Comparison of ENCODE assay signal across 11 cellular contexts in the genomic region with DNA sequence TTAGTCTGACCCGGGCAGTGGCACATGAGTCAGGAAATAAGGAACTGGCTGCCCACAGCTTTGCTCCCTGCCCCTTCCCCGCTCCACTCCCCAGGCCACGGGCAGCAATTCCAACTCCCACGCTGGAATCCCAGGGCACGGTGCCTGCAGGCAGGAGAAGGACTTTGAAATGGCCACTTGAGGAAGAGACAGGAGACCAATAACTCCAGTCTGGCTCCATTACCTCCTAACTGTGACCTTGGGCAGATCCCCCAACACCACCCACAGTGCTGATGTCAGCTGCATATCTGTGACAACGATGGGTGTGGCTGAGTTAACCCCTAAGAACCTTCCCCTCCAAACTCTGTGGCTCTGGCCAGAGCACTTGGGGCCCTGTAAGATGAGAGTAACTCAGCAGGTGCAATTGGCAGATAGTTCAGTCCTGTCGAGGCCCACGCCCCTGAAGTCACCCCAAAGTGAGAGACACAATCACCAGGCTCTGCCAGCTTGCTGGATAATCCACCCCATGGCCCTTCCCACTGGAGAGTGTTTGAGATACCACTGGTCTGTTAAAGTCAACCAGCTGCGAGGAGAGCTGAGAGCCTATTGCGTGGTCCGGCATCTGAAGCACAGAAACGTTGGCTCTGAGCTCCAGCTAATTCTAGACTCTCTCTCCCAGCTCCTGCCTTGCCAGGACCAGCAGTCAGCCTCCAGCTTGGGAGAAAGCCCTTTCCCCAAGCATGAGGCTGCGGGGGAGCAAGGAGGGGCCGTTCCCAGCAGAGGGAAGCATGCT.
A peak's percentile ranks its signal among the peaks of the same experiment; 100 is the strongest.
DNase-seq lines count a peak whose midpoint lies in the region; ATAC-seq and TF ChIP-seq lines count a peak whose summit lies in the region.
"Had no signal": no experiment of that assay in that cellular context is flagged by ENCODE, and none has a peak within 500 bp of the region (broad histone marks: within the 10 kb centered on the region; RNA-seq: fewer than 3 reads in every experiment).

No MANE protein-coding gene starts in this region.

- no peaks in the 10 kb centered on the region for H3K27me3 ChIP-seq in esophagus muscularis mucosa
- no peaks in the 10 kb centered on the region for H3K27me3 ChIP-seq in lung (ENCODE audit: control insufficient read depth, insufficient read depth)
- no peaks in the 10 kb centered on the region for H3K27me3 ChIP-seq in suprapubic skin

- no peaks in the 10 kb centered on the region for H4K20me1 ChIP-seq in OCI-LY7 (ENCODE audit: insufficient read depth, low read length)

- no peaks in the 10 kb centered on the region for H3K79me2 ChIP-seq in OCI-LY7 (ENCODE audit: insufficient read depth, low read depth, low read length)

- WGBS in esophagus muscularis mucosa: 46% methylated on average over 12 of the region's 14 CpGs
- WGBS in lung, 2 donors: 45 to 69% methylated on average over 14 of the region's 14 CpGs
- 21% methylated on average over 5 of the region's 14 CpGs for WGBS in suprapubic skin

- peak overlapping the region; percentile 83 to 90 (median 88) for H3K27ac ChIP-seq in esophagus muscularis mucosa (replicated peaks in 1 of 4)
- peak overlapping the region; percentile 68 to 86 for H3K27ac ChIP-seq in lung (ENCODE audit: low read depth in 1 of 2, low read length in 1 of 2)
- H3K27ac ChIP-seq in suprapubic skin: peak overlapping the region; percentile 61
- no peak overlapping the region for H3K27ac ChIP-seq in OCI-LY7 (ENCODE audit: low read depth, low read length, poor library complexity, severe bottlenecking)

- TF ChIP-seq CTCF in esophagus muscularis mucosa (IDR thresholded peaks at IDR 0.05): no peak
- TF ChIP-seq CTCF in lung (IDR thresholded peaks at IDR 0.05; ENCODE audit: control extremely low read depth, extremely low read depth): no peak
- TF ChIP-seq CTCF in suprapubic skin (IDR thresholded peaks at IDR 0.05): no peak
- no peak for TF ChIP-seq CTCF in OCI-LY7 (conservative IDR thresholded peaks at IDR 0.05; ENCODE audit: low read length)

- peaks cover 86 to 100% (median 100%) of the 10 kb centered on the region in 4 donors for H3K4me1 ChIP-seq in esophagus muscularis mucosa
- H3K4me1 ChIP-seq in lung (ENCODE audit: control insufficient read depth in 2 of 2, insufficient read depth in 2 of 2, low read length in 2 of 2): peaks cover 23 to 33% of the 10 kb centered on the region in 2 donors
- H3K4me1 ChIP-seq in suprapubic skin: peaks cover 49% of the 10 kb centered on the region
- H3K4me1 ChIP-seq in OCI-LY7 (ENCODE audit: insufficient read depth, low read length, poor library complexity, severe bottlenecking): no peaks in the 10 kb centered on the region

- TF ChIP-seq EP300 in esophagus muscularis mucosa (IDR thresholded peaks at IDR 0.05) (no peak), suprapubic skin (IDR thresholded peaks at IDR 0.05) (no peak)

- ATAC-seq in lung (ENCODE audit: insufficient read depth, low FRiP score) (peak; percentile 63), GM18520 (IDR thresholded peaks at IDR 0.05; ENCODE audit: unreplicated experiment) (no peak), SK-N-SH treated with all-trans-retinoic acid at 6 μM for 48 hours (no peak), HG02610 (IDR thresholded peaks at IDR 0.05; ENCODE audit: unreplicated experiment) (no peak)

- peaks cover 50 to 97% (median 83%) of the 10 kb centered on the region in 4 donors for H3K36me3 ChIP-seq in esophagus muscularis mucosa
- H3K36me3 ChIP-seq in lung (ENCODE audit: control insufficient read depth in 2 of 2, insufficient read depth in 2 of 2, low read length in 2 of 2): peaks cover 19 to 55% of the 10 kb centered on the region in 2 donors
- H3K36me3 ChIP-seq in suprapubic skin: peaks cover 32% of the 10 kb centered on the region
- no peaks in the 10 kb centered on the region for H3K36me3 ChIP-seq in OCI-LY7 (ENCODE audit: insufficient read depth, low read length)

- TF ChIP-seq POLR2A in esophagus muscularis mucosa (IDR thresholded peaks at IDR 0.05; ENCODE audit: low read depth) (no peak), suprapubic skin (IDR thresholded peaks at IDR 0.05) (no peak)

- POLR2A ChIA-PET in OCI-LY7 (lab: Charles Lee): no interaction called here

- no peaks in the 10 kb centered on the region for H3K9me2 ChIP-seq in OCI-LY7 (ENCODE audit: insufficient read depth, low read length)

- H3K4me2 ChIP-seq in OCI-LY7 (ENCODE audit: low read length): no peak overlapping the region

- CTCF ChIA-PET in OCI-LY7 (lab: Charles Lee; ENCODE audit: unreplicated experiment): no interaction called here

- intact Hi-C loops in esophagus muscularis mucosa (cut with DNase I): no loop called here
- intact Hi-C loops in OCI-LY7 (cut with micrococcal nuclease; ENCODE audit: unreplicated experiment): no loop called here

- H3K9me3 ChIP-seq in esophagus muscularis mucosa: no peaks in the 10 kb centered on the region
- H3K9me3 ChIP-seq in lung (ENCODE audit: control insufficient read depth in 2 of 2, insufficient read depth in 1 of 2, low read length in 1 of 2): no peaks in the 10 kb centered on the region
- no peaks in the 10 kb centered on the region for H3K9me3 ChIP-seq in suprapubic skin
- no peaks in the 10 kb centered on the region for H3K9me3 ChIP-seq in OCI-LY7 (ENCODE audit: low read length)

- DNase-seq in OCI-M1 (lab: John Stamatoyannopoulos, UW) (peak; percentile 35), esophagus muscularis mucosa (ENCODE audit: extremely low spot score) (no peak), lung (ENCODE audit: low spot score) (peak; percentile 72), suprapubic skin (ENCODE audit: low spot score in 2 of 2) (no peak), OCI-LY7 (ENCODE audit: low spot score) (no peak)
- DNase-seq: activated naive CD8-positive, alpha-beta T cell treated with anti-CD3 and anti-CD28 coated beads, Interleukin-2, amount 10 ng/mL, durations not matched to agents 7 days and 5 days; CD4-positive, alpha-beta T cell; NCI-H2081 had no signal

- no peak overlapping the region for H2AFZ ChIP-seq in OCI-LY7 (ENCODE audit: low read length)

- H3K4me3 ChIP-seq in esophagus muscularis mucosa: no peak overlapping the region
- no peak overlapping the region for H3K4me3 ChIP-seq in lung
- no peak overlapping the region for H3K4me3 ChIP-seq in suprapubic skin
- no peak overlapping the region for H3K4me3 ChIP-seq in OCI-LY7 (ENCODE audit: low read depth, low read length, poor library complexity, severe bottlenecking)

- BruUV-seq in OCI-LY7 (replicated peaks; lab: Mats Ljungman, UMichigan): no TSS peak

TF ChIP-seq in SK-N-SH treated with all-trans-retinoic acid at 6 μM for 48 hours, 23 proteins besides CTCF, POLR2A, EP300 and RAD21 (continues in another document):
- no peak for TF ChIP-seq ZNF8 (CRISPR knock-in tag; IDR thresholded peaks at IDR 0.05)
- TF ChIP-seq ZNF70 (CRISPR knock-in tag; IDR thresholded peaks at IDR 0.05): no peak
- TF ChIP-seq CSDC2 (CRISPR knock-in tag; IDR thresholded peaks at IDR 0.05): no peak
- TF ChIP-seq ARNTL (CRISPR knock-in tag; IDR thresholded peaks at IDR 0.05; ENCODE audit: borderline replicate concordance, low read depth): no peak
- TF ChIP-seq, protein P1, sequence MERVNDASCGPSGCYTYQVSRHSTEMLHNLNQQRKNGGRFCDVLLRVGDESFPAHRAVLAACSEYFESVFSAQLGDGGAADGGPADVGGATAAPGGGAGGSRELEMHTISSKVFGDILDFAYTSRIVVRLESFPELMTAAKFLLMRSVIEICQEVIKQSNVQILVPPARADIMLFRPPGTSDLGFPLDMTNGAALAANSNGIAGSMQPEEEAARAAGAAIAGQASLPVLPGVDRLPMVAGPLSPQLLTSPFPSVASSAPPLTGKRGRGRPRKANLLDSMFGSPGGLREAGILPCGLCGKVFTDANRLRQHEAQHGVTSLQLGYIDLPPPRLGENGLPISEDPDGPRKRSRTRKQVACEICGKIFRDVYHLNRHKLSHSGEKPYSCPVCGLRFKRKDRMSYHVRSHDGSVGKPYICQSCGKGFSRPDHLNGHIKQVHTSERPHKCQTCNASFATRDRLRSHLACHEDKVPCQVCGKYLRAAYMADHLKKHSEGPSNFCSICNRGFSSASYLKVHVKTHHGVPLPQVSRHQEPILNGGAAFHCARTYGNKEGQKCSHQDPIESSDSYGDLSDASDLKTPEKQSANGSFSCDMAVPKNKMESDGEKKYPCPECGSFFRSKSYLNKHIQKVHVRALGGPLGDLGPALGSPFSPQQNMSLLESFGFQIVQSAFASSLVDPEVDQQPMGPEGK (CRISPR knock-in tag; IDR thresholded peaks at IDR 0.05; ENCODE audit: borderline replicate concordance): no peak
- TF ChIP-seq ZNF565 (CRISPR knock-in tag; conservative IDR thresholded peaks at IDR 0.05; ENCODE audit: low read depth): no peak
- TF ChIP-seq ISL1 (CRISPR knock-in tag; IDR thresholded peaks at IDR 0.05): no peak
- no peak for TF ChIP-seq OSR1 (CRISPR knock-in tag; IDR thresholded peaks at IDR 0.05)
- TF ChIP-seq ZFP3 (CRISPR knock-in tag; IDR thresholded peaks at IDR 0.05): no peak
- no peak for TF ChIP-seq POU6F1 (CRISPR knock-in tag; IDR thresholded peaks at IDR 0.05; ENCODE audit: borderline replicate concordance, low read depth)
- TF ChIP-seq, protein P2, sequence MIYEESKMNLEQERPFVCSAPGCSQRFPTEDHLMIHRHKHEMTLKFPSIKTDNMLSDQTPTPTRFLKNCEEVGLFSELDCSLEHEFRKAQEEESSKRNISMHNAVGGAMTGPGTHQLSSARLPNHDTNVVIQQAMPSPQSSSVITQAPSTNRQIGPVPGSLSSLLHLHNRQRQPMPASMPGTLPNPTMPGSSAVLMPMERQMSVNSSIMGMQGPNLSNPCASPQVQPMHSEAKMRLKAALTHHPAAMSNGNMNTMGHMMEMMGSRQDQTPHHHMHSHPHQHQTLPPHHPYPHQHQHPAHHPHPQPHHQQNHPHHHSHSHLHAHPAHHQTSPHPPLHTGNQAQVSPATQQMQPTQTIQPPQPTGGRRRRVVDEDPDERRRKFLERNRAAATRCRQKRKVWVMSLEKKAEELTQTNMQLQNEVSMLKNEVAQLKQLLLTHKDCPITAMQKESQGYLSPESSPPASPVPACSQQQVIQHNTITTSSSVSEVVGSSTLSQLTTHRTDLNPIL (CRISPR knock-in tag; IDR thresholded peaks at IDR 0.05; ENCODE audit: low read depth): no peak
- no peak for TF ChIP-seq PPARA (CRISPR knock-in tag; IDR thresholded peaks at IDR 0.05; ENCODE audit: borderline replicate concordance)

Comparison
In these comparisons a context has a peak if more than half of its experiments do, and no peak if none do; other contexts are left out.
1. DNase-seq: peak in OCI-M1 (single experiment) and lung (single experiment); none in esophagus muscularis mucosa (single experiment), suprapubic skin (0 of 2) and OCI-LY7 (single experiment).